In genomic region chr15:82907350-82907749, GRCh38 we compare ENCODE assay signal across 29 cellular contexts.
"Had no signal": no experiment of that assay in that cellular context is flagged by ENCODE, and none has a peak within 500 bp of the region (broad histone marks: within the 10 kb centered on the region; RNA-seq: fewer than 3 reads in every experiment).

No MANE protein-coding gene starts in this region.

- H3K27me3 ChIP-seq: neural progenitor cell, ovary, right lobe of liver, sigmoid colon, suprapubic skin, testis, tibial artery, transverse colon, upper lobe of right lung, uterus had no signal

- H3K4me3 ChIP-seq: neural progenitor cell, ovary, psoas muscle, right lobe of liver, sigmoid colon, suprapubic skin, testis, tibial artery, transverse colon, upper lobe of right lung, uterus had no signal

- H3K4me3 Mint-ChIP-seq: natural killer cell; nephron; neural progenitor cell; stimulated activated memory B cell treated with anti-CD40 and anti-IgM and Interleukin-4, amounts not matched to agents 10 μg/mL and 1 μg/mL and 100 μg/mL, for 72 hours; stimulated activated naive CD8-positive, alpha-beta T cell treated with anti-CD3 and anti-CD28 coated beads, Interleukin-15, amount 100 ng/mL, for 72 hours; type B pancreatic cell had no signal

- H3K36me3 ChIP-seq: neural progenitor cell, ovary, right lobe of liver, sigmoid colon, suprapubic skin, tibial artery, transverse colon, upper lobe of right lung, uterus had no signal

- H3K9ac ChIP-seq: neural progenitor cell, parathyroid adenoma had no signal

- DNase-seq: natural killer cell; occipital lobe; ovary; psoas muscle; right cardiac atrium; right lobe of liver; sigmoid colon; small intestine; stimulated activated CD4-positive, alpha-beta T cell treated with anti-CD3 and anti-CD28 coated beads, Interleukin-12 subunit alpha, Interleukin-12 subunit beta, amount 100 ng/mL, for 4 hours; stimulated activated CD4-positive, alpha-beta T cell treated with anti-CD3 and anti-CD28 coated beads, Interleukin-1b, Interleukin-23, amount 100 ng/mL, for 48 hours; stimulated activated CD4-positive, alpha-beta T cell treated with anti-CD3 and anti-CD28 coated beads, Interleukin-4, amount 100 ng/mL, for 1 hour; stimulated activated CD4-positive, alpha-beta T cell treated with anti-CD3 and anti-CD28 coated beads, Interleukin-4, amount 100 ng/mL, for 4 hours; stimulated activated CD8-positive, alpha-beta memory T cell treated with anti-CD3 and anti-CD28 coated beads, Interleukin-4, amount 100 ng/mL, for 48 hours; stimulated activated naive CD4-positive, alpha-beta T cell; stimulated activated naive CD8-positive, alpha-beta T cell treated with anti-CD3 and anti-CD28 coated beads, Interleukin-15, amount 100 ng/mL, for 72 hours; stimulated activated naive CD8-positive, alpha-beta T cell treated with anti-CD3 and anti-CD28 coated beads, Interleukin-15, Interleukin-2, amounts not matched to agents 100 U/mL and 50 U/mL, for 24 hours; substantia nigra; testis; tibial artery; transverse colon; upper lobe of right lung; uterus had no signal

- H3K79me2 ChIP-seq: parathyroid adenoma had no signal

- H3K36me3 Mint-ChIP-seq: natural killer cell had no signal

- H3K4me1 ChIP-seq: neural progenitor cell, parathyroid adenoma, sigmoid colon, suprapubic skin, testis, tibial artery, transverse colon, upper lobe of right lung, uterus had no signal

- ATAC-seq: natural killer cell; psoas muscle; right cardiac atrium; right lobe of liver; stimulated activated memory B cell treated with anti-CD40 and anti-IgM and Interleukin-4, amounts not matched to agents 10 μg/mL and 1 μg/mL and 100 μg/mL, for 72 hours; stimulated activated naive CD8-positive, alpha-beta T cell treated with anti-CD3 and anti-CD28 coated beads, Interleukin-15, amount 100 ng/mL, for 72 hours; stimulated activated naive CD8-positive, alpha-beta T cell treated with anti-CD3 and anti-CD28 coated beads, Interleukin-15, Interleukin-2, amounts not matched to agents 100 U/mL and 50 U/mL, for 24 hours; upper lobe of right lung had no signal

- H3K9me3 ChIP-seq: ovary, psoas muscle, right lobe of liver, testis, transverse colon, upper lobe of right lung, uterus had no signal

- H3K27ac Mint-ChIP-seq: natural killer cell; nephron; neural progenitor cell; progenitor cell of endocrine pancreas; stimulated activated memory B cell treated with anti-CD40 and anti-IgM and Interleukin-4, amounts not matched to agents 10 μg/mL and 1 μg/mL and 100 μg/mL, for 72 hours; stimulated activated naive CD8-positive, alpha-beta T cell treated with anti-CD3 and anti-CD28 coated beads, Interleukin-15, amount 100 ng/mL, for 72 hours; type B pancreatic cell had no signal

- H2AFZ ChIP-seq: neural progenitor cell, parathyroid adenoma had no signal

- H3K27ac ChIP-seq: neural progenitor cell, ovary, parathyroid adenoma, psoas muscle, right lobe of liver, sigmoid colon, suprapubic skin, testis, tibial artery, transverse colon, upper lobe of right lung, uterus had no signal

- H3K4me1 Mint-ChIP-seq: natural killer cell had no signal

- H3K4me2 ChIP-seq: neural progenitor cell had no signal

- H3K27me3 Mint-ChIP-seq: progenitor cell of endocrine pancreas, type B pancreatic cell had no signal

- FAIRE-seq: small intestine had no signal
